ENCODE assay signal across 1 cellular context in genomic region chr2:85307527-85307897, GRCh38.
TF ChIP-seq lines count a peak whose summit lies in the region.

No MANE protein-coding gene starts in this region.

TF ChIP-seq in SK-N-SH treated with all-trans-retinoic acid at 6 μM for 48 hours, 23 proteins besides CTCF, POLR2A, EP300 and RAD21 (continued from another document):
- TF ChIP-seq, protein P1, sequence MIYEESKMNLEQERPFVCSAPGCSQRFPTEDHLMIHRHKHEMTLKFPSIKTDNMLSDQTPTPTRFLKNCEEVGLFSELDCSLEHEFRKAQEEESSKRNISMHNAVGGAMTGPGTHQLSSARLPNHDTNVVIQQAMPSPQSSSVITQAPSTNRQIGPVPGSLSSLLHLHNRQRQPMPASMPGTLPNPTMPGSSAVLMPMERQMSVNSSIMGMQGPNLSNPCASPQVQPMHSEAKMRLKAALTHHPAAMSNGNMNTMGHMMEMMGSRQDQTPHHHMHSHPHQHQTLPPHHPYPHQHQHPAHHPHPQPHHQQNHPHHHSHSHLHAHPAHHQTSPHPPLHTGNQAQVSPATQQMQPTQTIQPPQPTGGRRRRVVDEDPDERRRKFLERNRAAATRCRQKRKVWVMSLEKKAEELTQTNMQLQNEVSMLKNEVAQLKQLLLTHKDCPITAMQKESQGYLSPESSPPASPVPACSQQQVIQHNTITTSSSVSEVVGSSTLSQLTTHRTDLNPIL (CRISPR knock-in tag; IDR thresholded peaks at IDR 0.05; ENCODE audit: low read depth): no peak
TF ChIP-seq in SK-N-SH treated with all-trans-retinoic acid at 6 μM for 48 hours: peak in this region for 0.
